Comparison of ENCODE assay signal across 9 cellular contexts in the genomic region with DNA sequence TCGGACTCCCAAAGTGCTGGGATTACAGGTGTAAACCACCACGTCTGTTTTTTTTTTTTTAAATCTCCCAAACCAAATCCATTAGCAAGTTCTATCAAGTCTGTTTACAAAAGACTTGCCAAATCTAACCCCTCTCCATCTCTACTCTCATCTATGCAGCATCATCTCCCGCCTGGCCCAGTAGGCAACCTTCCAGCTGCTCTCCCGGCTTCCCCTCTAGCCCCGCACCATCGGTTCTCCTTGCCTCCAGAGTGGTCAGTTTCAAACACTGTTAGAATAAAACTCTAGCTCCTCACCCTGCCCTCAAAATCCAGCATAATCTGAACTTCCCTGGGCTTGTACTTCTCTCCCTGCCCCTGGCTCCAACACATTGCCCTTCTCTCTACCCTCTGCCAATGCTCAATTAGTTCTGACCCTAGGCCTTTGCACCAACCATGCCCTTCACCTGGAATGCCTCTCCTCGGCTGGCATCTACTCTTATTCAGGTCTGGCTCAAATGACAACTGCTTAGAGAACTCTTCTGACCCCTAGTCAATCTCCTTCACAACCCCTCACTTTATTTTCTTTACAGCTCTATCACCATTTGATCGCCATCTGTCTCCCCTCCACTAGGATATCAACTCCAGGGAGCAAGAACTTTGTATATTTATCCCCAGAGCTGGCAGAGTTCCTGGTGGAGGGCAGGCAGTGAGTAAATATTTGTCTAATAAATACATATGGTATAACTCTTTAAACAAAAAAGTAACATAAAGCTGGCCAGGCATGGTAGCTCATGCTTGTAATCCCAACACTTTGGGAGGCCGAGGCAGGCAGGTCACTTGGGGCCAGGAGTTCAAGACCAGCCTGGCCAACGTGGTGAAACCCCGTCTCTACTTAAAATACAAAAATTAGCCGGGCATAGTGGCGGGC. TPM values are rescaled to one million over a fixed set of nuclear protein-coding genes. Genes with fewer than 3 reads are reported as not detected.
A peak's percentile ranks its signal among the peaks of the same experiment; 100 is the strongest.
DNase-seq lines count a peak whose midpoint lies in the region; ATAC-seq and TF ChIP-seq lines count a peak whose summit lies in the region.
"Had no signal": no experiment of that assay in that cellular context is flagged by ENCODE, and none has a peak within 500 bp of the region (broad histone marks: within the 10 kb centered on the region; RNA-seq: fewer than 3 reads in every experiment).

No MANE protein-coding gene starts in this region.

- 50 to 65% (median 51%) methylated on average over 13 of the region's 13 CpGs for WGBS in psoas muscle, 3 donors

- H3K36me3 Mint-ChIP-seq in MCF 10A (ENCODE audit: insufficient read depth, unreplicated experiment), result peaks cover 19% of the 10 kb centered on the region

- no peak overlapping the region for H3K27ac Mint-ChIP-seq in MCF 10A (ENCODE audit: low read depth, unreplicated experiment)

- BruUV-seq in MCF 10A (replicated peaks; lab: Mats Ljungman, UMichigan), result no TSS peak

- no peaks in the 10 kb centered on the region for H3K9me3 Mint-ChIP-seq in MCF 10A (ENCODE audit: unreplicated experiment)

- peaks cover 42% of the 10 kb centered on the region for H3K4me1 Mint-ChIP-seq in MCF 10A (ENCODE audit: insufficient read depth, unreplicated experiment)

- no peak for TF ChIP-seq CTCF in colonic mucosa (IDR thresholded peaks at IDR 0.05)
- no peak for TF ChIP-seq CTCF in psoas muscle (IDR thresholded peaks at IDR 0.05)
- no peak for TF ChIP-seq CTCF in MCF 10A (IDR thresholded peaks at IDR 0.05; ENCODE audit: unreplicated experiment)

- ATAC-seq in psoas muscle, result no peak
- no peak for ATAC-seq in GM18861 (IDR thresholded peaks at IDR 0.05; ENCODE audit: unreplicated experiment)

- no peak overlapping the region for H3K9ac ChIP-seq in colonic mucosa (ENCODE audit: low read depth in 2 of 2, low read length in 2 of 2)

- H3K4me3 Mint-ChIP-seq in MCF 10A (ENCODE audit: unreplicated experiment), result no peak overlapping the region

- POLR2A ChIA-PET in MCF 10A (lab: Yijun Ruan, JAX), result interaction anchor here (0.6 to 1.0 kb wide), 3 partner anchors 8 to 1496 kb away, joined by 3 to 4 read pairs (median 3); no protein-coding TSS in a partner anchor

- H3K4me1 ChIP-seq in colonic mucosa, result peaks cover 27% of the 10 kb centered on the region
- peaks cover 61% of the 10 kb centered on the region for H3K4me1 ChIP-seq in psoas muscle

- H3K4me3 ChIP-seq in colonic mucosa, result no peak overlapping the region
- H3K4me3 ChIP-seq in psoas muscle, result no peak overlapping the region

- no peaks in the 10 kb centered on the region for H3K27me3 ChIP-seq in colonic mucosa
- H3K27me3 ChIP-seq in psoas muscle (ENCODE audit: insufficient read depth in 3 of 3, low read length in 2 of 3), result no peaks in the 10 kb centered on the region

- H3K9me3 ChIP-seq in colonic mucosa, result no peaks in the 10 kb centered on the region
- no peaks in the 10 kb centered on the region for H3K9me3 ChIP-seq in psoas muscle

- no peaks in the 10 kb centered on the region for H3K27me3 Mint-ChIP-seq in MCF 10A (ENCODE audit: insufficient read depth, unreplicated experiment)

- H3K36me3 ChIP-seq in colonic mucosa (no peaks in the 10 kb centered on the region), psoas muscle (ENCODE audit: insufficient read depth in 1 of 2, low read depth in 1 of 2) (peaks cover 0 to 9% of the 10 kb centered on the region in 2 donors)

- intact Hi-C loops in colonic mucosa (cut with DNase I), result no loop called here
- intact Hi-C loops in psoas muscle (cut with DNase I), result no loop called here
- intact Hi-C loops in MCF 10A (cut with micrococcal nuclease), result no loop called here

- CTCF ChIA-PET in MCF 10A (lab: Yijun Ruan, JAX), result interaction anchor here (0.5 to 1.2 kb wide), 9 partner anchors 10 to 881 kb away, joined by 3 to 7 read pairs (median 3); no protein-coding TSS in a partner anchor

- DNase-seq in NCI-H2196 (lab: John Stamatoyannopoulos, UW; ENCODE audit: unreplicated experiment) (peak; percentile 29), NCI-H2196 treated with DMSO at 0.1 percent for 48 hours (lab: John Stamatoyannopoulos, UW; ENCODE audit: unreplicated experiment) (no peak), NCI-H1694 (lab: John Stamatoyannopoulos, UW) (peak; percentile 36), colonic mucosa (no peak), psoas muscle (no peak), MCF 10A (ENCODE audit: unreplicated experiment) (no peak)
- DNase-seq in stimulated activated CD4-positive, alpha-beta T cell treated with anti-CD3 and anti-CD28 coated beads, Interleukin-4, amount 100 ng/mL, for 24 hours, result no peak
- DNase-seq: NCI-H1105 had no signal

- H3K27ac ChIP-seq in colonic mucosa, result peak overlapping the region; percentile 3
- peak overlapping the region; percentile 54 for H3K27ac ChIP-seq in psoas muscle

RNA-seq across cellular contexts. Expression of a gene that starts 4.9 kb away (rescaled TPM):
- total RNA-seq in colonic mucosa (100 to 1,000 TPM in 1 of 2 donors, 10 to 100 TPM in 1; 99.1 to 120 TPM), psoas muscle (10 to 100 TPM; 74.4 to 96.4 (median 83.4) TPM), MCF 10A (2022) (55.9 and 99.8 TPM in 2 replicates)
- 100 to 1,000 TPM in 2 of 3 donors, 10 to 100 TPM in 1; 63.8 to 113 (median 110) TPM for polyA plus RNA-seq in psoas muscle

RNA-seq across cellular contexts. Expression of a gene that starts 39.6 kb away (rescaled TPM):
- total RNA-seq in colonic mucosa (10 to 100 TPM in 1 of 2 donors, 1 to 10 TPM in 1; 9.4 to 36.0 TPM), psoas muscle (1 to 10 TPM; 2.2 to 4.6 (median 3.2) TPM), MCF 10A (2022) (10.1 and 13.9 TPM in 2 replicates)
- 1 to 10 TPM; 3.4 to 8.5 (median 5.1) TPM for polyA plus RNA-seq in psoas muscle

RNA-seq across cellular contexts. Expression of a gene that starts 47.7 kb away (rescaled TPM):
- 10 to 100 TPM; 60.0 to 69.0 TPM for total RNA-seq in colonic mucosa
- 10 to 100 TPM in 2 of 4 donors, 1 to 10 TPM in 2; 7.3 to 13.9 (median 10.8) TPM for total RNA-seq in psoas muscle
- polyA plus RNA-seq in psoas muscle, result 10 to 100 TPM in 2 of 3 donors, 1 to 10 TPM in 1; 4.8 to 12.8 (median 10.7) TPM
- total RNA-seq in MCF 10A (2022), result 10.9 and 17.3 TPM in 2 replicates

Comparison
In these comparisons a context has a peak if more than half of its experiments do, and no peak if none do; other contexts are left out.
1. DNase-seq: peak in NCI-H2196 (single experiment) and NCI-H1694 (single experiment); none in NCI-H2196 treated with DMSO at 0.1 percent for 48 hours (single experiment), colonic mucosa (single experiment), psoas muscle (0 of 2), MCF 10A (single experiment) and stimulated activated CD4-positive, alpha-beta T cell treated with anti-CD3 and anti-CD28 coated beads, Interleukin-4, amount 100 ng/mL, for 24 hours (single experiment).